9 cellular contexts compared by ENCODE assay signal in genomic region chr3:171088984-171089754, GRCh38.
DNase-seq lines count a peak whose midpoint lies in the region; ATAC-seq and TF ChIP-seq lines count a peak whose summit lies in the region.
"Had no signal": no experiment of that assay in that cellular context is flagged by ENCODE, and none has a peak within 500 bp of the region (broad histone marks: within the 10 kb centered on the region; RNA-seq: fewer than 3 reads in every experiment).

No MANE protein-coding gene starts in this region.

- TF ChIP-seq CTCF in A673 (conservative IDR thresholded peaks at IDR 0.05; ENCODE audit: low read depth, low read length), result no peak
- no peak for TF ChIP-seq CTCF in HFF-Myc (IDR thresholded peaks at IDR 0.05; ENCODE audit: low read depth, low read length, missing control alignments)
- TF ChIP-seq CTCF in WTC11 (IDR thresholded peaks at IDR 0.05), result no peak

- CTCF ChIA-PET in A673 (lab: Charles Lee) (no interaction called here), WTC11 (lab: Charles Lee) (interaction anchor here (1.2 kb wide), 1 partner anchor 40 kb away, joined by 3 read pairs; no protein-coding TSS in a partner anchor)

- H3K36me3 ChIP-seq in A673 (ENCODE audit: insufficient read depth, low read length, poor library complexity, severe bottlenecking), result no peaks in the 10 kb centered on the region

- H3K27ac Mint-ChIP-seq in activated T-helper 17 cell treated with anti-CD3 and anti-CD28 coated beads, Interleukin-2, amount 50 U/mL, for 72 hours, result no peak overlapping the region
- no peak overlapping the region for H3K27ac Mint-ChIP-seq in WTC11

- peaks cover 85% of the 10 kb centered on the region for H3K36me3 Mint-ChIP-seq in activated T-helper 17 cell treated with anti-CD3 and anti-CD28 coated beads, Interleukin-2, amount 50 U/mL, for 72 hours (ENCODE audit: low read depth)
- peaks cover 27% of the 10 kb centered on the region for H3K36me3 Mint-ChIP-seq in WTC11

- peaks cover 17% of the 10 kb centered on the region for H3K4me1 ChIP-seq in A673 (ENCODE audit: insufficient read depth, low read length, poor library complexity, severe bottlenecking)
- H3K4me1 ChIP-seq: body of pancreas had no signal

- intact Hi-C loops in A673 (cut with micrococcal nuclease; ENCODE audit: unreplicated experiment), result no loop called here

- no TSS peak for BruUV-seq in A673 (replicated peaks; lab: Mats Ljungman, UMichigan)

- H3K9me3 Mint-ChIP-seq in activated T-helper 17 cell treated with anti-CD3 and anti-CD28 coated beads, Interleukin-2, amount 50 U/mL, for 72 hours, result no peaks in the 10 kb centered on the region
- H3K9me3 Mint-ChIP-seq in WTC11, result no peaks in the 10 kb centered on the region

- no peaks in the 10 kb centered on the region for H3K4me1 Mint-ChIP-seq in activated T-helper 17 cell treated with anti-CD3 and anti-CD28 coated beads, Interleukin-2, amount 50 U/mL, for 72 hours
- 0 out of 2 replicates have a peak, but pooled peaks cover 5% of the 10 kb centered on the region for H3K4me1 Mint-ChIP-seq in WTC11

- peak; percentile 49 for DNase-seq in A673 (ENCODE audit: low spot score)
- DNase-seq in HFF-Myc (ENCODE audit: extremely low read depth, low read depth), result peak; percentile 42
- DNase-seq in iris pigment epithelial cell (ENCODE audit: low read depth), result peak; percentile 95
- no peak for DNase-seq in WTC11 (ENCODE audit: low spot score)
- no peak for DNase-seq in 8988T
- DNase-seq in NCI-H2081 treated with DMSO at 0.1 percent for 48 hours (lab: John Stamatoyannopoulos, UW), result no peak

- H3K27ac ChIP-seq in A673 (ENCODE audit: low read depth, low read length, poor library complexity, severe bottlenecking), result no peak overlapping the region
- H3K27ac ChIP-seq: body of pancreas had no signal

- no peaks in the 10 kb centered on the region for H3K27me3 Mint-ChIP-seq in activated T-helper 17 cell treated with anti-CD3 and anti-CD28 coated beads, Interleukin-2, amount 50 U/mL, for 72 hours
- H3K27me3 Mint-ChIP-seq in WTC11 (ENCODE audit: low read depth), result no peaks in the 10 kb centered on the region

- no peaks in the 10 kb centered on the region for H3K9me3 ChIP-seq in A673 (ENCODE audit: low read depth, low read length, poor library complexity, severe bottlenecking)
- H3K9me3 ChIP-seq: body of pancreas had no signal

- no peak overlapping the region for H3K4me3 Mint-ChIP-seq in activated T-helper 17 cell treated with anti-CD3 and anti-CD28 coated beads, Interleukin-2, amount 50 U/mL, for 72 hours
- H3K4me3 Mint-ChIP-seq in WTC11, result no peak overlapping the region

- H3K4me3 ChIP-seq in A673 (ENCODE audit: low read depth, low read length, poor library complexity, severe bottlenecking) (no peak overlapping the region), HFF-Myc (replicated peaks; ENCODE audit: low read depth, low read length) (no peak overlapping the region)
- H3K4me3 ChIP-seq: body of pancreas had no signal

- POLR2A ChIA-PET in A673 (lab: Charles Lee; ENCODE audit: low non-redundant PET), result interaction anchor here (0.6 kb wide), 1 partner anchor 19 kb away, joined by 3 read pairs; no protein-coding TSS in a partner anchor
- POLR2A ChIA-PET in WTC11 (lab: Charles Lee), result interaction anchor here (0.6 kb wide), 1 partner anchor 33 kb away, joined by 3 read pairs; no protein-coding TSS in a partner anchor

- ATAC-seq in activated T-helper 17 cell treated with anti-CD3 and anti-CD28 coated beads, Interleukin-2, amount 50 U/mL, for 72 hours (replicated peaks), result peak; percentile 60
- no peak for ATAC-seq in GM19463 (IDR thresholded peaks at IDR 0.05; ENCODE audit: unreplicated experiment)
- no peak for ATAC-seq in WTC11
- ATAC-seq: body of pancreas had no signal

- no peaks in the 10 kb centered on the region for H3K27me3 ChIP-seq in A673 (replicated peaks; ENCODE audit: insufficient read depth, low read depth, low read length, poor library complexity)
- H3K27me3 ChIP-seq: body of pancreas had no signal

TF ChIP-seq in WTC11, 78 proteins besides CTCF, POLR2A, EP300 and RAD21 (continues in another document):
- TF ChIP-seq MYBL2 (CRISPR knock-in tag; IDR thresholded peaks at IDR 0.05) (no peak), STAT6 (CRISPR knock-in tag; conservative IDR thresholded peaks at IDR 0.05; ENCODE audit: low read depth) (no peak), CREB1 (CRISPR knock-in tag; IDR thresholded peaks at IDR 0.05) (no peak), FOXP1 (CRISPR knock-in tag; IDR thresholded peaks at IDR 0.05; ENCODE audit: borderline replicate concordance) (no peak), ATF2 (CRISPR knock-in tag; IDR thresholded peaks at IDR 0.05; ENCODE audit: borderline replicate concordance, low read depth) (no peak), ZBTB43 (CRISPR knock-in tag; IDR thresholded peaks at IDR 0.05) (no peak), TP53 (CRISPR knock-in tag; IDR thresholded peaks at IDR 0.05) (no peak), ZNF281 (CRISPR knock-in tag; IDR thresholded peaks at IDR 0.05) (no peak), USF1 (CRISPR knock-in tag; IDR thresholded peaks at IDR 0.05) (no peak), ZBTB21 (CRISPR knock-in tag; IDR thresholded peaks at IDR 0.05; ENCODE audit: borderline replicate concordance) (no peak)

Comparison
In these comparisons a context has a peak if more than half of its experiments do, and no peak if none do; other contexts are left out.
1. DNase-seq: peak in A673 (single experiment), HFF-Myc (single experiment) and iris pigment epithelial cell (single experiment); none in WTC11 (single experiment), 8988T (single experiment) and NCI-H2081 treated with DMSO at 0.1 percent for 48 hours (single experiment).